ENCODE assay signal across 8 cellular contexts in the genomic region with DNA sequence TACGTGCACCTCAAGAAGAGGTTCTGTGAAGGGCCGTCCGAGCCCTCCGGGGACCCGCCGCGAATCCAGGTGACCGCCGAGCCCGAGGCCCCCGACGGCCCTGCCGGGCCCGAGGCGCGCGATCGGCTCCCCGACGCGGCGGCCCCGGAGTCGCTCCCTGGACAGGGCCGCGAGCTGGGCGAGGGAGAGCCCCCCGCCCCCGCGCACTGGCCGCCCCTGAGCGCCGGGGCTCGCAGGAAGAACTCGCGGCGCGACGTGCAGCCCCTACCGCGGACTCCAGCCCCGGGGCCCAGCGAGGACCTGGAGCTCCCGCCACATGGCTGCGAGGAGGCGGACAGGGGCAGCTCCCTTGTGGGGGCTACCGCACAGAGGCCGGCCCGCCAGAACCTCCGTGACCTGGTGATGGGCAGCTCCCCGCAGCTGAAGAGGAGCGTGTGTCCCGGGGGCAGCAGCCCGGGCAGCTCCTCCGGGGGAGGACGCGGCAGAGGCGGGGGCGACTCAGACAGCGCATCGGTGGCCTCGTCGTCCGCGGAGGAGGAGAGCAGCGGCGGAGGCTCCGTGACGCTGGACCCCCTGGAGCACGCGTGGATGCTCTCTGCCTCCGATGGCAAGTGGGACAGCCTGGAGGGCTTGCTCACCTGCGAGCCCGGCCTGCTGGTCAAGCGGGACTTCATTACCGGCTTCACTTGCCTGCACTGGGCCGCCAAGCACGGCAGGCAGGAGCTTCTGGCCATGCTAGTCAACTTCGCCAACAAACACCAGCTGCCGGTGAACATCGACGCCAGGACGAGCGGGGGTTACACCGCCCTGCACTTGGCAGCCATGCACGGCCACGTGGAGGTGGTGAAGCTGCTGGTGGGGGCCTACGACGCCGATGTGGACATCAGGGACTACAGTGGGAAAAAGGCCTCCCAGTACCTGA. TPM values are rescaled to one million over a fixed set of nuclear protein-coding genes. Genes with fewer than 3 reads are reported as not detected.
DNase-seq lines count a peak whose midpoint lies in the region; ATAC-seq and TF ChIP-seq lines count a peak whose summit lies in the region.

No MANE protein-coding gene starts in this region.

- H3K36me3 ChIP-seq in SK-N-SH (replicated peaks in 1 of 2; ENCODE audit: control insufficient read depth in 1 of 2, insufficient read depth in 2 of 2, low read length in 1 of 2): peaks cover 0 to 9% of the 10 kb centered on the region in 2 experiments
- H3K36me3 ChIP-seq in iPS-20b (ENCODE audit: insufficient read depth, low read depth, low read length): no peaks in the 10 kb centered on the region

- H3K4me3 Mint-ChIP-seq in activated T-cell treated with anti-CD3 and anti-CD28 coated beads, Interleukin-2, amount 50 U/mL, for 72 hours: peak overlapping the region; percentile 40 to 48
- H3K4me3 Mint-ChIP-seq in stimulated activated naive CD8-positive, alpha-beta T cell treated with anti-CD3 and anti-CD28 coated beads, Interleukin-15, amount 100 ng/mL, for 72 hours: peak overlapping the region; percentile 15 to 57

- H3K27ac Mint-ChIP-seq in activated T-cell treated with anti-CD3 and anti-CD28 coated beads, Interleukin-2, amount 50 U/mL, for 72 hours: no peak overlapping the region
- H3K27ac Mint-ChIP-seq in stimulated activated naive CD8-positive, alpha-beta T cell treated with anti-CD3 and anti-CD28 coated beads, Interleukin-15, amount 100 ng/mL, for 72 hours: no peak overlapping the region

- H3K9me3 ChIP-seq in SK-N-SH (no peaks in the 10 kb centered on the region), iPS-20b (ENCODE audit: insufficient read depth, low read depth, low read length) (no peaks in the 10 kb centered on the region)

- H3K4me2 ChIP-seq in SK-N-SH: peak overlapping the region; percentile 65; the same call in 1 of the 2 replicates

- CTCF ChIA-PET in SK-N-SH (lab: Yijun Ruan, JAX): interaction anchor here (0.6 to 2.6 kb wide), 7 partner anchors 10 to 486 kb away, joined by 3 to 14 read pairs (median 4); partner anchors contain the start of gene SH3RF3

- peaks cover 5% of the 10 kb centered on the region for H4K20me1 ChIP-seq in SK-N-SH (ENCODE audit: insufficient read depth)

- H3K79me2 ChIP-seq in SK-N-SH (ENCODE audit: insufficient read depth): peaks cover 65% of the 10 kb centered on the region

- peak; percentile 72 for DNase-seq in SK-N-SH
- DNase-seq in activated T-cell treated with anti-CD3 and anti-CD28 coated beads, Interleukin-2, amount 50 U/mL, for 72 hours: peak in 1 of 2 donors; percentile 5
- DNase-seq in stimulated activated naive CD8-positive, alpha-beta T cell treated with anti-CD3 and anti-CD28 coated beads, Interleukin-15, amount 100 ng/mL, for 72 hours: peak; percentile 9 to 20

- H3K27me3 ChIP-seq in SK-N-SH (ENCODE audit: insufficient read depth): no peaks in the 10 kb centered on the region
- H3K27me3 ChIP-seq in iPS-20b (ENCODE audit: insufficient read depth, low read length): peaks cover 22% of the 10 kb centered on the region

- H3K9ac ChIP-seq in SK-N-SH (peak overlapping the region; percentile 69; the same call in 1 of the 2 replicates), iPS-20b (ENCODE audit: low read depth, low read length) (peak overlapping the region; percentile 68; the same call in 1 of the 2 replicates)

- WGBS in SK-N-SH (ENCODE audit: low lambda C conversion rate): 74% methylated on average over 40 of the region's 90 CpGs

- H3K4me1 ChIP-seq in SK-N-SH (ENCODE audit: control insufficient read depth in 1 of 2, insufficient read depth in 2 of 2, low read depth in 1 of 2, low read length in 1 of 2) (peaks cover 14 to 24% of the 10 kb centered on the region in 2 experiments; a peak in 3 of 4 replicates), iPS-20b (ENCODE audit: insufficient read depth, low read length) (peaks cover 22% of the 10 kb centered on the region)

- POLR2A ChIA-PET in SK-N-SH (lab: Yijun Ruan, JAX): interaction anchor here (0.9 to 2.4 kb wide), 4 partner anchors 15 to 443 kb away, joined by 3 to 11 read pairs (median 4); no protein-coding TSS in a partner anchor

- TF ChIP-seq EP300 in SK-N-SH (IDR thresholded peaks at IDR 0.05; ENCODE audit: borderline replicate concordance in 1 of 2, low read depth in 1 of 2, low read length in 1 of 2): no peak

- peaks cover 0 to 5% of the 10 kb centered on the region in 2 donors for H3K36me3 Mint-ChIP-seq in activated T-cell treated with anti-CD3 and anti-CD28 coated beads, Interleukin-2, amount 50 U/mL, for 72 hours (ENCODE audit: insufficient read depth in 2 of 2)

- H3F3A ChIP-seq in SK-N-SH (replicated peaks; ENCODE audit: insufficient read depth): peaks cover 26% of the 10 kb centered on the region

- no peaks in the 10 kb centered on the region for H3K9me3 Mint-ChIP-seq in activated T-cell treated with anti-CD3 and anti-CD28 coated beads, Interleukin-2, amount 50 U/mL, for 72 hours
- H3K9me3 Mint-ChIP-seq in stimulated activated naive CD8-positive, alpha-beta T cell treated with anti-CD3 and anti-CD28 coated beads, Interleukin-15, amount 100 ng/mL, for 72 hours: no peaks in the 10 kb centered on the region

- TF ChIP-seq RAD21 in SK-N-SH (IDR thresholded peaks at IDR 0.05; ENCODE audit: low read length): no peak

- peaks cover 70% of the 10 kb centered on the region for H3K27me3 Mint-ChIP-seq in activated T-cell treated with anti-CD3 and anti-CD28 coated beads, Interleukin-2, amount 50 U/mL, for 72 hours (ENCODE audit: low read depth)
- H3K27me3 Mint-ChIP-seq in stimulated activated naive CD8-positive, alpha-beta T cell treated with anti-CD3 and anti-CD28 coated beads, Interleukin-15, amount 100 ng/mL, for 72 hours: peaks cover 73% of the 10 kb centered on the region

- H3K27ac ChIP-seq in SK-N-SH (ENCODE audit: low read depth in 2 of 2, low read length in 1 of 2): peak overlapping the region; percentile 79 to 92; a peak in 3 of 4 replicates
- H3K27ac ChIP-seq in iPS-20b (ENCODE audit: low read length): no peak overlapping the region

- TF ChIP-seq CTCF in SK-N-SH (IDR thresholded peaks at IDR 0.05): no peak

- peaks cover 10% of the 10 kb centered on the region for H3K4me1 Mint-ChIP-seq in activated T-cell treated with anti-CD3 and anti-CD28 coated beads, Interleukin-2, amount 50 U/mL, for 72 hours (ENCODE audit: low read depth)
- H3K4me1 Mint-ChIP-seq in stimulated activated naive CD8-positive, alpha-beta T cell treated with anti-CD3 and anti-CD28 coated beads, Interleukin-15, amount 100 ng/mL, for 72 hours: peaks cover 15% of the 10 kb centered on the region

- H3K9me2 ChIP-seq in SK-N-SH: no peaks in the 10 kb centered on the region

- H3K4me3 ChIP-seq in SK-N-SH (ENCODE audit: low read depth in 2 of 2, low read length in 1 of 2) (peak overlapping the region; percentile 68 to 84), iPS-20b (ENCODE audit: low read length) (peak overlapping the region; percentile 89)

- H2AFZ ChIP-seq in SK-N-SH (ENCODE audit: low read depth): peak overlapping the region; percentile 56; the same call in 1 of the 2 replicates

- ATAC-seq in SK-N-SH treated with all-trans-retinoic acid at 6 μM for 48 hours: no peak
- no peak for ATAC-seq in activated T-cell treated with anti-CD3 and anti-CD28 coated beads, Interleukin-2, amount 50 U/mL, for 72 hours (replicated peaks in 1 of 2)
- ATAC-seq in stimulated activated naive CD8-positive, alpha-beta T cell treated with anti-CD3 and anti-CD28 coated beads, Interleukin-15, amount 100 ng/mL, for 72 hours: no peak
- ATAC-seq in HG03571 (IDR thresholded peaks at IDR 0.05; ENCODE audit: unreplicated experiment): no peak
- ATAC-seq in GM21526 (IDR thresholded peaks at IDR 0.05; ENCODE audit: low FRiP score, unreplicated experiment): no peak
- no peak for ATAC-seq in GM19395 (IDR thresholded peaks at IDR 0.05; ENCODE audit: unreplicated experiment)

TF ChIP-seq in SK-N-SH, 30 proteins besides CTCF, POLR2A, EP300 and RAD21 (continues in another document):
- no peak for TF ChIP-seq GABPA (IDR thresholded peaks at IDR 0.05; ENCODE audit: low read depth)
- TF ChIP-seq TCF12 (IDR thresholded peaks at IDR 0.05): no peak
- TF ChIP-seq RXRA (IDR thresholded peaks at IDR 0.05; ENCODE audit: borderline replicate concordance, low read depth): no peak
- no peak for TF ChIP-seq JUND (IDR thresholded peaks at IDR 0.05)
- TF ChIP-seq EZH2phosphoT487 (IDR thresholded peaks at IDR 0.05; ENCODE audit: borderline replicate concordance, low read depth): no peak
- TF ChIP-seq RFX5 (IDR thresholded peaks at IDR 0.05; ENCODE audit: low read length): no peak
- TF ChIP-seq FOXJ3 (CRISPR knock-in tag; IDR thresholded peaks at IDR 0.05): no peak
- TF ChIP-seq NRF1 (IDR thresholded peaks at IDR 0.05; ENCODE audit: low read depth, low read length): no peak

TF ChIP-seq in SK-N-SH treated with all-trans-retinoic acid at 6 μM for 48 hours, 23 proteins besides CTCF, POLR2A, EP300 and RAD21:
- TF ChIP-seq ISL1 (CRISPR knock-in tag; IDR thresholded peaks at IDR 0.05) (no peak), BACH2 (CRISPR knock-in tag; IDR thresholded peaks at IDR 0.05; ENCODE audit: borderline replicate concordance) (no peak), CREB5 (CRISPR knock-in tag; IDR thresholded peaks at IDR 0.05; ENCODE audit: low read depth) (no peak), PPARA (CRISPR knock-in tag; IDR thresholded peaks at IDR 0.05; ENCODE audit: borderline replicate concordance) (no peak)

RNA-seq across cellular contexts. Expression of gene SOWAHC, which starts 0.8 kb away (rescaled TPM):
- 2.4 and 2.9 TPM in 2 replicates for polyA plus RNA-seq in SK-N-SH (2012; rRNA removed)
- 3.1 and 3.4 TPM in 2 replicates for polyA plus RNA-seq in SK-N-SH (2012; cell fraction: cytosol; rRNA removed)
- 2.2 and 2.4 TPM in 2 replicates for polyA plus RNA-seq in SK-N-SH (2012; cell fraction: nucleus; rRNA removed)
- total RNA-seq in activated T-cell treated with anti-CD3 and anti-CD28 coated beads, Interleukin-2, amount 50 U/mL, for 72 hours: 1 to 10 TPM in 1 of 2 donors, under 1 TPM in 1; 0.99 to 1.7 TPM

RNA-seq across cellular contexts. Expression of gene SEPTIN10, which starts 1.2 kb away (rescaled TPM):
- 39.1 and 46.5 TPM in 2 replicates for polyA plus RNA-seq in SK-N-SH (2012; rRNA removed)
- polyA plus RNA-seq in SK-N-SH (2012; cell fraction: cytosol; rRNA removed): 61.3 and 64.1 TPM in 2 replicates
- polyA plus RNA-seq in SK-N-SH (2012; cell fraction: nucleus; rRNA removed): 21.0 and 32.9 TPM in 2 replicates
- total RNA-seq in activated T-cell treated with anti-CD3 and anti-CD28 coated beads, Interleukin-2, amount 50 U/mL, for 72 hours: 1 to 10 TPM; 1.5 to 7.2 TPM
